In the genomic region with DNA sequence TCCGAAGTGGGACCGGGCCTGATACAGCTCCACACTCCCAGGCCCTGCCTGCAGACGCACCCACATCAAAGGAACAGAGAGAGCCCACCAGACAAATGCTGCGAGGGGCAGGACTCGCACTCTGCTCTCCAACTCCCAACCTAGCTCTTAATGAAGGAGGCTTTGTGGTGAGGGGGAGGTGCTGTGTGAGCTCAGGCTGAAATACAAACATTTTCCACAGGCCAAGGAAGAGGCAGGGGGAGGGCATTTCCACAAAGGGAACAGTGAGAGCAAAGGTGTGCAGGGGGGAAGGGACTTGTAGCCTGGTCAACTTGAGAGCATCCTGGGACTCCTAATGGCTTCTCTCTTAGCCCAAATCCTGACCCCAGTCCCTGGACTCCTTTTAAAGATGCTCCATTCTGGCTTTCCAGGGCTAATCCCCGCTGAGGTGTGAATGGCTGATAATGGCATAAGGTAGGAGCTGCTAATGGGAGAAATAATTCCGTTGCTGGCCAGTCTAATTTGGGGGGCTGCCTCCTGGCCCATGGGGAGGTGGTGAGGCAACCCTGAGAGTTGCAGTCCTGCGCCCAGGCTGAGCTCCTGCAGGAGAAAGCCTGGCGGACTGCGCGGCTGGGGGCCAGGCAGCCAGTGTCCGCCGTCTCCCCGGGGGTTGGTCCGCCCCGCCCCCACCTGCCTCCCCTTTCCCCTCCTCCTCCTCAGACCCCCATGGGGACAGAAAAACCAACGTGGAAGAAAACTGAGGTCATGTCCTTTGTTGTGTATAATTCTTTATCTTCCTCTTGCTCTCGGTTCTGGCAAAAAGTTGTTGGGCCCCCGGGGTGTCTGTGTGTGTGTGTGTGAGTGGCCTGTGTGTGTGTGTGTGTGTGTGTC, we compare ENCODE assay signal across 22 cellular contexts. TPM values are rescaled to one million over a fixed set of nuclear protein-coding genes. Genes with fewer than 3 reads are reported as not detected.
DNase-seq lines count a peak whose midpoint lies in the region; TF ChIP-seq lines count a peak whose summit lies in the region.
"Had no signal": no experiment of that assay in that cellular context is flagged by ENCODE, and none has a peak within 500 bp of the region (broad histone marks: within the 10 kb centered on the region; RNA-seq: fewer than 3 reads in every experiment).

No MANE protein-coding gene starts in this region.

- peaks cover 22% of the 10 kb centered on the region for H3K4me1 Mint-ChIP-seq in glutamatergic neuron (ENCODE audit: low read depth, unreplicated experiment)
- no peaks in the 10 kb centered on the region for H3K4me1 Mint-ChIP-seq in activated CD4-positive, alpha-beta memory T cell treated with anti-CD3 and anti-CD28 coated beads for 36 hours (ENCODE audit: low read depth)
- H3K4me1 Mint-ChIP-seq: activated B cell treated with CpG ODN at 0.5 μM for 24 hours, T-helper 17 cell had no signal

- H3F3A ChIP-seq in neural cell (ENCODE audit: insufficient read depth, low read length, poor library complexity, severe bottlenecking): peaks cover 7% of the 10 kb centered on the region

- no peak for TF ChIP-seq RAD21 in neural cell (conservative IDR thresholded peaks at IDR 0.05)

- peaks cover 30% of the 10 kb centered on the region for H4K20me1 ChIP-seq in neural cell (ENCODE audit: insufficient read depth)

- DNase-seq in CMK (ENCODE audit: low read depth) (peak; percentile 58), glutamatergic neuron (no peak), DMS114 treated with DMSO at 0.1 percent for 48 hours (lab: John Stamatoyannopoulos, UW; ENCODE audit: unreplicated experiment) (no peak)
- DNase-seq in activated naive CD4-positive, alpha-beta T cell treated with Interleukin-2 at 50 U/mL for 16 hours: no peak
- no peak for DNase-seq in activated CD4-positive, alpha-beta memory T cell treated with anti-CD3 and anti-CD28 coated beads for 36 hours
- DNase-seq: activated B cell treated with CpG ODN at 0.5 μM for 24 hours; activated CD8-positive, alpha-beta T cell treated with anti-CD3 and anti-CD28 coated beads, Interleukin-2, amount 10 ng/mL, durations not matched to agents 7 days and 5 days; activated T-cell treated with anti-CD3 and anti-CD28 coated beads, Interleukin-2, amount 50 U/mL, for 4 hours; head of caudate nucleus; midbrain; NCI-H1105; NCI-H2107; NCI-H524; SIG-M5; T-helper 17 cell had no signal

- H3K9me2 ChIP-seq in neural cell (ENCODE audit: insufficient read depth, low read length): no peaks in the 10 kb centered on the region

- H3K27me3 ChIP-seq in HUES6 (ENCODE audit: control insufficient read depth, insufficient read depth, low read length): peaks cover 20% of the 10 kb centered on the region; the same call in 1 of the 2 replicates
- no peaks in the 10 kb centered on the region for H3K27me3 ChIP-seq in neural cell (ENCODE audit: insufficient read depth, low read depth, low read length)

- CTCF ChIA-PET in activated CD4-positive, alpha-beta memory T cell treated with anti-CD3 and anti-CD28 coated beads for 36 hours (lab: Charles Lee): interaction anchor here (1.0 kb wide), 1 partner anchor 11 kb away, joined by 7 read pairs; no protein-coding TSS in a partner anchor

- POLR2A ChIA-PET in activated CD4-positive, alpha-beta memory T cell treated with anti-CD3 and anti-CD28 coated beads for 36 hours (lab: Charles Lee): no interaction called here

- no peaks in the 10 kb centered on the region for H3K9me3 ChIP-seq in HUES6 (ENCODE audit: control insufficient read depth, insufficient read depth, low read depth, low read length)
- no peaks in the 10 kb centered on the region for H3K9me3 ChIP-seq in neural cell (ENCODE audit: low read length)
- H3K9me3 ChIP-seq: suprapubic skin had no signal

- peak overlapping the region; percentile 4; the same call in 1 of the 2 replicates for H3K27ac ChIP-seq in HUES6 (ENCODE audit: low read depth, low read length)
- no peak overlapping the region for H3K27ac ChIP-seq in neural cell (ENCODE audit: low read length)
- H3K27ac ChIP-seq: suprapubic skin had no signal

- H3K9ac ChIP-seq in HUES6 (ENCODE audit: low read length): peak overlapping the region; percentile 57
- peak overlapping the region; percentile 15 for H3K9ac ChIP-seq in neural cell (ENCODE audit: low read length)

- no peaks in the 10 kb centered on the region for H3K36me3 Mint-ChIP-seq in glutamatergic neuron (ENCODE audit: unreplicated experiment)
- H3K36me3 Mint-ChIP-seq in activated CD4-positive, alpha-beta memory T cell treated with anti-CD3 and anti-CD28 coated beads for 36 hours: no peaks in the 10 kb centered on the region
- H3K36me3 Mint-ChIP-seq: activated naive CD4-positive, alpha-beta T cell treated with anti-CD3 and anti-CD28 coated beads, Interleukin-2, amount 50 U/mL, for 72 hours had no signal

- H3K4me3 ChIP-seq in HUES6 (ENCODE audit: low read depth, low read length) (peak overlapping the region; percentile 34; the same call in 1 of the 2 replicates), neural cell (ENCODE audit: low read length) (no peak overlapping the region)
- H3K4me3 ChIP-seq: suprapubic skin had no signal

- H3K27me3 Mint-ChIP-seq in glutamatergic neuron (ENCODE audit: unreplicated experiment): peaks cover 11% of the 10 kb centered on the region
- peaks cover 2% of the 10 kb centered on the region for H3K27me3 Mint-ChIP-seq in activated CD4-positive, alpha-beta memory T cell treated with anti-CD3 and anti-CD28 coated beads for 36 hours

- H3K9me3 Mint-ChIP-seq in glutamatergic neuron (ENCODE audit: unreplicated experiment): peaks cover 9% of the 10 kb centered on the region
- H3K9me3 Mint-ChIP-seq in activated CD4-positive, alpha-beta memory T cell treated with anti-CD3 and anti-CD28 coated beads for 36 hours: no peaks in the 10 kb centered on the region
- H3K9me3 Mint-ChIP-seq: activated B cell treated with CpG ODN at 0.5 μM for 24 hours; activated naive CD4-positive, alpha-beta T cell treated with anti-CD3 and anti-CD28 coated beads, Interleukin-2, amount 50 U/mL, for 72 hours; activated T-cell treated with anti-CD3 and anti-CD28 coated beads, Interleukin-2, amount 50 U/mL, for 4 hours had no signal

- peak overlapping the region; percentile 78 for H3K27ac Mint-ChIP-seq in glutamatergic neuron (ENCODE audit: unreplicated experiment)
- no peak overlapping the region for H3K27ac Mint-ChIP-seq in activated CD4-positive, alpha-beta memory T cell treated with anti-CD3 and anti-CD28 coated beads for 36 hours
- H3K27ac Mint-ChIP-seq: activated B cell treated with CpG ODN at 0.5 μM for 24 hours; activated CD8-positive, alpha-beta T cell treated with anti-CD3 and anti-CD28 coated beads, Interleukin-2, amount 10 ng/mL, durations not matched to agents 7 days and 5 days; activated naive CD4-positive, alpha-beta T cell treated with anti-CD3 and anti-CD28 coated beads, Interleukin-2, amount 50 U/mL, for 72 hours; T-helper 17 cell had no signal

- TF ChIP-seq CTCF in glutamatergic neuron (IDR thresholded peaks at IDR 0.05; ENCODE audit: partially characterized antibody, unreplicated experiment): no peak
- no peak for TF ChIP-seq CTCF in neural cell (IDR thresholded peaks at IDR 0.05; ENCODE audit: poor library complexity, severe bottlenecking)

- no peak overlapping the region for H3K4me2 ChIP-seq in neural cell (ENCODE audit: low read length)

- intact Hi-C loops in activated CD4-positive, alpha-beta memory T cell treated with anti-CD3 and anti-CD28 coated beads for 36 hours (cut with micrococcal nuclease): no loop called here

- TF ChIP-seq EP300 in neural cell (conservative IDR thresholded peaks at IDR 0.05; ENCODE audit: poor library complexity, severe bottlenecking): no peak

- H3K4me1 ChIP-seq in HUES6 (ENCODE audit: control insufficient read depth, insufficient read depth, low read length): peaks cover 56% of the 10 kb centered on the region
- H3K4me1 ChIP-seq: suprapubic skin had no signal

- no peaks in the 10 kb centered on the region for H3K36me3 ChIP-seq in HUES6 (ENCODE audit: control insufficient read depth, insufficient read depth, low read length)
- no peaks in the 10 kb centered on the region for H3K36me3 ChIP-seq in neural cell (ENCODE audit: insufficient read depth, low read length)
- H3K36me3 ChIP-seq: suprapubic skin had no signal

- H3K79me2 ChIP-seq in neural cell (replicated peaks; ENCODE audit: insufficient read depth, low read length): peaks cover 58% of the 10 kb centered on the region

- no peak overlapping the region for H2AFZ ChIP-seq in neural cell (ENCODE audit: low read depth, low read length)

- H3K4me3 Mint-ChIP-seq in glutamatergic neuron (ENCODE audit: unreplicated experiment): peak overlapping the region; percentile 86
- no peak overlapping the region for H3K4me3 Mint-ChIP-seq in activated CD4-positive, alpha-beta memory T cell treated with anti-CD3 and anti-CD28 coated beads for 36 hours
- H3K4me3 Mint-ChIP-seq: activated B cell treated with CpG ODN at 0.5 μM for 24 hours; activated CD8-positive, alpha-beta T cell treated with anti-CD3 and anti-CD28 coated beads, Interleukin-2, amount 10 ng/mL, durations not matched to agents 7 days and 5 days; activated T-cell treated with anti-CD3 and anti-CD28 coated beads, Interleukin-2, amount 50 U/mL, for 4 hours; T-helper 17 cell had no signal

TF ChIP-seq in neural cell, 6 proteins besides CTCF, POLR2A, EP300 and RAD21 (continues in another document):
- no peak for TF ChIP-seq EZH2 (IDR thresholded peaks at IDR 0.05; ENCODE audit: borderline replicate concordance, insufficient read depth, low read length, poor library complexity, severe bottlenecking)
- no peak for TF ChIP-seq TAF1 (IDR thresholded peaks at IDR 0.05; ENCODE audit: low read depth)

RNA-seq across cellular contexts. Expression of gene LINGO1, which starts 9.5 kb away (rescaled TPM):
- 180 TPM for total RNA-seq in glutamatergic neuron (ENCODE audit: unreplicated experiment)
- polyA plus RNA-seq in neural cell: 34.4 and 35.3 TPM in 2 replicates
- polyA minus RNA-seq in neural cell: 70.2 and 72.8 TPM in 2 replicates
- not detected for total RNA-seq in activated CD4-positive, alpha-beta memory T cell treated with anti-CD3 and anti-CD28 coated beads for 36 hours
- total RNA-seq: activated B cell treated with CpG ODN at 0.5 μM for 24 hours; activated CD8-positive, alpha-beta T cell treated with anti-CD3 and anti-CD28 coated beads, Interleukin-2, amount 10 ng/mL, durations not matched to agents 7 days and 5 days; activated naive CD4-positive, alpha-beta T cell treated with anti-CD3 and anti-CD28 coated beads, Interleukin-2, amount 50 U/mL, for 72 hours; activated T-cell treated with anti-CD3 and anti-CD28 coated beads, Interleukin-2, amount 50 U/mL, for 4 hours; LHCN-M2; OCI-LY7; pulmonary artery endothelial cell; T-helper 17 cell had no signal

Comparison
In these comparisons a context has a peak if more than half of its experiments do, and no peak if none do; other contexts are left out.
1. RNA of gene LINGO1, which starts 9.5 kb away (total RNA-seq): 180 TPM in glutamatergic neuron (single experiment); not detected in activated CD4-positive, alpha-beta memory T cell treated with anti-CD3 and anti-CD28 coated beads for 36 hours; every median in the first group is over 100 times any median in the second.